8 cellular contexts compared by ENCODE assay signal in genomic region chr9:72592501-72593403, GRCh38.
DNase-seq lines count a peak whose midpoint lies in the region; ATAC-seq and TF ChIP-seq lines count a peak whose summit lies in the region.

No MANE protein-coding gene starts in this region.

- H3K4me1 ChIP-seq in ascending aorta (peaks cover 0 to 6% of the 10 kb centered on the region in 2 donors), right atrium auricular region (peaks cover 0 to 4% of the 10 kb centered on the region in 2 donors)

- TF ChIP-seq CTCF in ascending aorta (IDR thresholded peaks at IDR 0.05) (peak; percentile 74 to 82 (median 78)), right atrium auricular region (IDR thresholded peaks at IDR 0.05) (peak; percentile 84 to 91), retinal pigment epithelial cell (conservative IDR thresholded peaks at IDR 0.05; ENCODE audit: low read depth, low read length) (peak; percentile 68)

- ATAC-seq in GM19328 (IDR thresholded peaks at IDR 0.05; ENCODE audit: unreplicated experiment) = peak; percentile 57
- ATAC-seq in HG03520 (IDR thresholded peaks at IDR 0.05; ENCODE audit: unreplicated experiment) = peak; percentile 67
- ATAC-seq in HG02938 (IDR thresholded peaks at IDR 0.05; ENCODE audit: unreplicated experiment) = no peak

- DNase-seq in DMS53 (lab: John Stamatoyannopoulos, UW) (peak; percentile 76), NCI-H748 (lab: John Stamatoyannopoulos, UW; ENCODE audit: unreplicated experiment) (peak; percentile 58), ascending aorta (ENCODE audit: low spot score in 2 of 2) (no peak), right atrium auricular region (ENCODE audit: low spot score) (no peak), retinal pigment epithelial cell (ENCODE audit: low read depth) (peak; percentile 34)

- no peak overlapping the region for H3K27ac ChIP-seq in ascending aorta
- no peak overlapping the region for H3K27ac ChIP-seq in right atrium auricular region

- H3K9me3 ChIP-seq in ascending aorta = no peaks in the 10 kb centered on the region
- no peaks in the 10 kb centered on the region for H3K9me3 ChIP-seq in right atrium auricular region

- intact Hi-C loops in ascending aorta (cut with DNase I) = loop anchor here (1.0 to 5.0 kb wide), 4 partner anchors 230 to 311 kb away; no protein-coding TSS in a partner anchor

- H3K4me3 ChIP-seq in ascending aorta (no peak overlapping the region), right atrium auricular region (no peak overlapping the region), retinal pigment epithelial cell (ENCODE audit: low read length) (no peak overlapping the region)

- H3K27me3 ChIP-seq in ascending aorta (no peaks in the 10 kb centered on the region), right atrium auricular region (no peaks in the 10 kb centered on the region)

- H3K36me3 ChIP-seq in ascending aorta = no peaks in the 10 kb centered on the region
- no peaks in the 10 kb centered on the region for H3K36me3 ChIP-seq in right atrium auricular region

Comparison
In these comparisons a context has a peak if more than half of its experiments do, and no peak if none do; other contexts are left out.
1. DNase-seq: peak in DMS53 (single experiment), NCI-H748 (single experiment) and retinal pigment epithelial cell (single experiment); none in ascending aorta (0 of 2) and right atrium auricular region (single experiment).
2. Peak in every context shown above with its lines, with median percentiles within 50 percentile points of each other: CTCF ChIP-seq.